In the genomic region with DNA sequence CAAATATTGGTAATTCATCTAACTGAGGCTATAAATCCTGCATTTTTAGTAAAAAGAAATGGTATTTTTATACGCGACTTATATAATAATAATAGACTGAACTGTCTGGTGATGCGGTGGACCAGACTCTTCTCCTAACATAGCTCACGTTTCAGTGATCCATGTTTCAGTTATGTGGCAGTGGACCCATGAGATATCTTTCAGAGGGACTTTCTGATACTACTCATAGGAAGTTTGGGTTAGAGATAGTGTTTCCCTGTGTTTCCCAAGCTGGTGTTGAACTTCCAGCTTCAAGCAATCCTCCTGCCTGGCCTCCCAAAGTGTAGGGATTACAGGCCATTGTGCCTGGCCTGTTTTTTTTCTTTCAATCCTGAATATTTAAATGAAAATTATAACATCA, we compare ENCODE assay signal across 21 cellular contexts.
"Had no signal": no experiment of that assay in that cellular context is flagged by ENCODE, and none has a peak within 500 bp of the region (broad histone marks: within the 10 kb centered on the region; RNA-seq: fewer than 3 reads in every experiment).

No MANE protein-coding gene starts in this region.

- H3K27me3 ChIP-seq: ascending aorta, body of pancreas, SJCRH30 had no signal

- DNase-seq: activated CD4-positive, alpha-beta memory T cell treated with anti-CD3 and anti-CD28 coated beads for 36 hours; activated CD4-positive, alpha-beta T cell treated with anti-CD3 and anti-CD28 coated beads, Interleukin-2, amount 10 ng/mL, durations not matched to agents 7 days and 5 days; activated CD4-positive, CD25-positive, alpha-beta regulatory T cell; activated CD8-positive, alpha-beta memory T cell treated with anti-CD3 and anti-CD28 coated beads for 24 hours; activated effector memory CD4-positive, alpha-beta T cell treated with anti-CD3 and anti-CD28 coated beads, Interleukin-2, amount 50 U/mL, for 16 hours; activated naive CD4-positive, alpha-beta T cell treated with Interleukin-2 at 50 U/mL for 16 hours; activated naive CD8-positive, alpha-beta T cell treated with anti-CD3 and anti-CD28 coated beads, Interleukin-2, amount 50 U/mL, for 24 hours; activated T-cell treated with anti-CD3 and anti-CD28 coated beads, Interleukin-2, amount 50 U/mL, for 4 hours; amniotic stem cell; body of pancreas; Kasumi-1; NCI-H1436 treated with DMSO at 0.1 percent for 48 hours; NCI-H187; NCI-H524; Right ventricle myocardium superior; SJCRH30; SK-N-SH; T-helper 1 cell had no signal

- ATAC-seq: activated naive CD4-positive, alpha-beta T cell treated with anti-CD3 and anti-CD28 coated beads, Interleukin-2, amount 50 U/mL, for 72 hours; activated naive CD8-positive, alpha-beta T cell treated with anti-CD3 and anti-CD28 coated beads, Interleukin-2, amount 50 U/mL, for 24 hours; activated T-cell treated with anti-CD3 and anti-CD28 coated beads, Interleukin-2, amount 50 U/mL, for 4 hours; body of pancreas had no signal

- H3K27ac ChIP-seq: ascending aorta, SJCRH30, VCaP had no signal

- H3K36me3 ChIP-seq: ascending aorta, SJCRH30 had no signal

- H3K9me2 ChIP-seq: SK-N-SH had no signal

- H3K36me3 Mint-ChIP-seq: activated CD4-positive, alpha-beta memory T cell treated with anti-CD3 and anti-CD28 coated beads for 36 hours; activated naive CD4-positive, alpha-beta T cell treated with anti-CD3 and anti-CD28 coated beads, Interleukin-2, amount 50 U/mL, for 72 hours had no signal

- H3K4me3 Mint-ChIP-seq: activated CD4-positive, alpha-beta memory T cell treated with anti-CD3 and anti-CD28 coated beads for 36 hours; activated CD4-positive, alpha-beta T cell treated with anti-CD3 and anti-CD28 coated beads, Interleukin-2, amount 10 ng/mL, durations not matched to agents 7 days and 5 days; activated naive CD8-positive, alpha-beta T cell treated with anti-CD3 and anti-CD28 coated beads, Interleukin-2, amount 50 U/mL, for 24 hours; activated T-cell treated with anti-CD3 and anti-CD28 coated beads, Interleukin-2, amount 50 U/mL, for 4 hours had no signal

- H3K4me1 Mint-ChIP-seq: activated CD4-positive, alpha-beta T cell treated with anti-CD3 and anti-CD28 coated beads, Interleukin-2, amount 10 ng/mL, durations not matched to agents 7 days and 5 days had no signal

- H3K4me3 ChIP-seq: ascending aorta, body of pancreas, SJCRH30 had no signal

- H3K4me2 ChIP-seq: SK-N-SH had no signal

- H3K27ac Mint-ChIP-seq: activated CD4-positive, alpha-beta memory T cell treated with anti-CD3 and anti-CD28 coated beads for 36 hours; activated CD4-positive, alpha-beta T cell treated with anti-CD3 and anti-CD28 coated beads, Interleukin-2, amount 10 ng/mL, durations not matched to agents 7 days and 5 days; activated naive CD4-positive, alpha-beta T cell treated with anti-CD3 and anti-CD28 coated beads, Interleukin-2, amount 50 U/mL, for 72 hours; activated naive CD8-positive, alpha-beta T cell treated with anti-CD3 and anti-CD28 coated beads, Interleukin-2, amount 50 U/mL, for 24 hours had no signal

- H3K4me1 ChIP-seq: ascending aorta, SJCRH30 had no signal

- H3K27me3 Mint-ChIP-seq: activated CD4-positive, alpha-beta memory T cell treated with anti-CD3 and anti-CD28 coated beads for 36 hours; activated CD4-positive, alpha-beta T cell treated with anti-CD3 and anti-CD28 coated beads, Interleukin-2, amount 10 ng/mL, durations not matched to agents 7 days and 5 days; activated naive CD8-positive, alpha-beta T cell treated with anti-CD3 and anti-CD28 coated beads, Interleukin-2, amount 50 U/mL, for 24 hours had no signal

- H3K9me3 ChIP-seq: ascending aorta, body of pancreas, SJCRH30, SK-N-SH had no signal

- H3K9me3 Mint-ChIP-seq: activated CD4-positive, alpha-beta memory T cell treated with anti-CD3 and anti-CD28 coated beads for 36 hours; activated CD4-positive, alpha-beta T cell treated with anti-CD3 and anti-CD28 coated beads, Interleukin-2, amount 10 ng/mL, durations not matched to agents 7 days and 5 days; activated naive CD4-positive, alpha-beta T cell treated with anti-CD3 and anti-CD28 coated beads, Interleukin-2, amount 50 U/mL, for 72 hours; activated naive CD8-positive, alpha-beta T cell treated with anti-CD3 and anti-CD28 coated beads, Interleukin-2, amount 50 U/mL, for 24 hours; activated T-cell treated with anti-CD3 and anti-CD28 coated beads, Interleukin-2, amount 50 U/mL, for 4 hours had no signal
